In genomic region chr2:43219383-43220228, GRCh38 we compare ENCODE assay signal across 8 cellular contexts. TPM values are rescaled to one million over a fixed set of nuclear protein-coding genes. Genes with fewer than 3 reads are reported as not detected.
DNase-seq lines count a peak whose midpoint lies in the region; ATAC-seq and TF ChIP-seq lines count a peak whose summit lies in the region.

No MANE protein-coding gene starts in this region.

- intact Hi-C loops in left cardiac atrium (cut with DNase I) (loop anchor here (5.0 to 10.0 kb wide), 6 partner anchors 42 to 365 kb away; no protein-coding TSS in a partner anchor), prostate gland (cut with DNase I) (loop anchor here (2.0 to 10.0 kb wide), 4 partner anchors 41 to 365 kb away; no protein-coding TSS in a partner anchor), uterus (cut with DNase I; ENCODE audit: low total_unique reads) (loop anchor here (5.0 to 10.0 kb wide), 3 partner anchors 197 to 265 kb away; no protein-coding TSS in a partner anchor)

- H3K27ac ChIP-seq in KMS-11 (peak overlapping the region; percentile 89), adipose tissue (ENCODE audit: low read depth, low read length) (peak overlapping the region; percentile 53), prostate gland (peak overlapping the region; percentile 98 to 99), uterus (peak overlapping the region; percentile 98 to 99)

- peak; percentile 48 for ATAC-seq in GM21737 (IDR thresholded peaks at IDR 0.05; ENCODE audit: unreplicated experiment)
- ATAC-seq in left cardiac atrium: peak; percentile 75 to 79

- H3K9me3 ChIP-seq in prostate gland (no peaks in the 10 kb centered on the region), uterus (no peaks in the 10 kb centered on the region)

- H3K4me3 ChIP-seq in KMS-11 (IDR thresholded peaks at IDR 0.05; ENCODE audit: insufficient read depth, low read depth, low read length) (peak overlapping the region; percentile 93), prostate gland (peak overlapping the region; percentile 20 to 35), uterus (peak overlapping the region; percentile 35 to 40)

- H2AFZ ChIP-seq in KMS-11 (ENCODE audit: low read depth): peak overlapping the region; percentile 55

- H3K27me3 ChIP-seq in KMS-11 (ENCODE audit: insufficient read depth, low read depth) (no peaks in the 10 kb centered on the region), prostate gland (replicated peaks; ENCODE audit: insufficient read depth) (no peaks in the 10 kb centered on the region), uterus (no peaks in the 10 kb centered on the region)

- H3K4me2 ChIP-seq in KMS-11: peak overlapping the region; percentile 89

- TF ChIP-seq POLR2A in prostate gland (IDR thresholded peaks at IDR 0.05): peak; percentile 38
- peak in 1 of 2 donors; percentile 41 for TF ChIP-seq POLR2A in uterus (IDR thresholded peaks at IDR 0.05)

- peak overlapping the region; percentile 73 for H3K9ac ChIP-seq in KMS-11

- H3K36me3 ChIP-seq in KMS-11 (ENCODE audit: insufficient read depth): peaks cover 23% of the 10 kb centered on the region
- peaks cover 1 to 14% of the 10 kb centered on the region in 2 donors for H3K36me3 ChIP-seq in prostate gland
- no peaks in the 10 kb centered on the region for H3K36me3 ChIP-seq in uterus

- peaks cover 9% of the 10 kb centered on the region; the same call in 1 of the 2 replicates for H4K20me1 ChIP-seq in KMS-11 (ENCODE audit: insufficient read depth)

- H3K4me1 ChIP-seq in KMS-11 (ENCODE audit: low read depth, poor library complexity, severe bottlenecking) (peaks cover 64% of the 10 kb centered on the region), prostate gland (replicated peaks) (peaks cover 24% of the 10 kb centered on the region), uterus (peaks cover 4 to 19% of the 10 kb centered on the region in 2 donors)

- no peak for TF ChIP-seq CTCF in KMS-11 (conservative IDR thresholded peaks at IDR 0.05; ENCODE audit: low read depth, low read length)
- peak in 1 of 4 experiments; percentile 12 for TF ChIP-seq CTCF in prostate gland (IDR thresholded peaks at IDR 0.05)
- no peak for TF ChIP-seq CTCF in uterus (IDR thresholded peaks at IDR 0.05)

- H3K79me2 ChIP-seq in KMS-11 (ENCODE audit: insufficient read depth, low read depth): peaks cover 38% of the 10 kb centered on the region

- peak; percentile 85 for DNase-seq in EH (ENCODE audit: low read depth)
- DNase-seq in SW480 (ENCODE audit: low spot score): peak; percentile 89
- DNase-seq in left cardiac atrium: peak; percentile 90
- DNase-seq in prostate gland (ENCODE audit: low spot score): peak; percentile 85
- peak; percentile 87 for DNase-seq in uterus

- 2 to 3% (median 2%) methylated on average over 33 to 35 of the region's 35 CpGs for WGBS in adipose tissue, 3 donors
- WGBS in prostate gland: 3% methylated on average over 34 of the region's 35 CpGs

RNA-seq across cellular contexts. Expression of gene ZFP36L2, which starts 6.8 kb away (rescaled TPM):
- polyA plus RNA-seq in adipose tissue: 100 to 1,000 TPM in 2 of 3 donors, 10 to 100 TPM in 1; 44.6 to 165 (median 125) TPM
- 10 to 100 TPM; 64.0 to 82.1 TPM for total RNA-seq in left cardiac atrium
- 100 to 1,000 TPM; 117 to 256 TPM for total RNA-seq in prostate gland
- 100 to 1,000 TPM in 1 of 4 donors, 10 to 100 TPM in 3; 18.2 to 209 (median 67.2) TPM for total RNA-seq in uterus

Comparison
In these comparisons a context has a peak if more than half of its experiments do, and no peak if none do; other contexts are left out.
1. Peak in every context shown above with its lines: DNase-seq, ATAC-seq, H3K4me3 ChIP-seq and H3K27ac ChIP-seq.
2. H3K4me3 ChIP-seq: peak in every context shown above with its lines; median percentile 93 in KMS-11; 38 in uterus; 28 in prostate gland.